1 cellular context compared by ENCODE assay signal in genomic region chr5:114412509-114413171, GRCh38.
A peak's percentile ranks its signal among the peaks of the same experiment; 100 is the strongest.
TF ChIP-seq lines count a peak whose summit lies in the region.

No MANE protein-coding gene starts in this region.

TF ChIP-seq in HEK293, 187 proteins besides CTCF, POLR2A, EP300 and RAD21 (continued from another document):
- TF ChIP-seq ZBTB11 (tag by site-specific recombination; conservative IDR thresholded peaks at IDR 0.05; ENCODE audit: low read depth): no peak
- no peak for TF ChIP-seq SETDB1 (IDR thresholded peaks at IDR 0.05; ENCODE audit: insufficient read length, low read length)
- TF ChIP-seq SP2 (tag by site-specific recombination; IDR thresholded peaks at IDR 0.05): peak; percentile 20; the same call in 1 of the 2 replicates
- no peak for TF ChIP-seq ZNF274 (IDR thresholded peaks at IDR 0.05; ENCODE audit: low read length)
- no peak for TF ChIP-seq ZNF274 (tag by site-specific recombination; IDR thresholded peaks at IDR 0.05; ENCODE audit: borderline replicate concordance)
- peak; percentile 69 for TF ChIP-seq SCRT2 (tag by site-specific recombination; IDR thresholded peaks at IDR 0.05)
- peak; percentile 52; the same call in 1 of the 2 replicates for TF ChIP-seq HIC1 (tag by site-specific recombination; IDR thresholded peaks at IDR 0.05)
- TF ChIP-seq GLI4 (tag by site-specific recombination; IDR thresholded peaks at IDR 0.05): no peak
- TF ChIP-seq SP7 (tag by site-specific recombination; IDR thresholded peaks at IDR 0.05): peak; percentile 72
- TF ChIP-seq WT1 (tag by site-specific recombination; IDR thresholded peaks at IDR 0.05): no peak; the same call in 1 of the 2 replicates
- TF ChIP-seq ZBTB6 (tag by site-specific recombination; IDR thresholded peaks at IDR 0.05): no peak
- no peak for TF ChIP-seq SCRT1 (tag by site-specific recombination; IDR thresholded peaks at IDR 0.05; ENCODE audit: borderline replicate concordance)
- TF ChIP-seq KLF8 (tag by site-specific recombination; IDR thresholded peaks at IDR 0.05): peak; percentile 44; the same call in 1 of the 2 replicates
- TF ChIP-seq ZNF423 (tag by site-specific recombination; IDR thresholded peaks at IDR 0.05): no peak
- TF ChIP-seq FEZF1 (tag by site-specific recombination; IDR thresholded peaks at IDR 0.05): peak; percentile 31
- TF ChIP-seq ZSCAN5A (tag by site-specific recombination; IDR thresholded peaks at IDR 0.05): no peak
- TF ChIP-seq ZNF23 (tag by site-specific recombination; IDR thresholded peaks at IDR 0.05; ENCODE audit: borderline replicate concordance): no peak
- 0 out of 2 replicates have a peak, but pooled peaks have one; percentile 14 for TF ChIP-seq ZBTB21 (tag by site-specific recombination; IDR thresholded peaks at IDR 0.05)
- TF ChIP-seq BCL6B (tag by site-specific recombination; IDR thresholded peaks at IDR 0.05): no peak
